1 cellular context compared by ENCODE assay signal in the genomic region with DNA sequence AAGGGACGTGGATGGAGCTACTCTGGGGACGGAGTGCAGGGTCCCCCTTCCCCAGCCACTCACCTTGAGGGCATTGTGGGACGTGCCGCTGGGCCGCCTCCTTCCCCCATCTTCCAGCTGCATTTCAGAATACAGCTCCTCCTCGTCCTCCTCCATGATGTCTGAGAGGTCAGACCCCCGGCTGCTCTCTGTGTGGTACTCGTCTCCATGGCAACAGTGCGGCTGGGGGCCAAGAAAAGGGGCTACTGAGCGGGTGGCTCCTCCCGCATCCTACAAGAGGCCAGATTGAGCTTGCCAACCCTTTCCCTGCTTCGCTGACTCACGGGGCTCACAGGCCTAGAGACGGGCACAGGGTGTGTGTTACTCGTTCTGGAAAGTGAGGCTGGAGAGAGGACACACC.
TF ChIP-seq lines count a peak whose summit lies in the region.

No MANE protein-coding gene starts in this region.

TF ChIP-seq in H1, 55 proteins besides CTCF, POLR2A, EP300 and RAD21 (continued from another document):
- no peak for TF ChIP-seq POLR2AphosphoS5 (IDR thresholded peaks at IDR 0.05; ENCODE audit: low read depth, low read length)
- TF ChIP-seq CREB1 (IDR thresholded peaks at IDR 0.05), result no peak
- no peak for TF ChIP-seq TEAD4 (IDR thresholded peaks at IDR 0.05; ENCODE audit: low read depth, low read length)
- TF ChIP-seq SP2 (IDR thresholded peaks at IDR 0.05; ENCODE audit: low read length), result no peak
- no peak for TF ChIP-seq CHD1 (IDR thresholded peaks at IDR 0.05; ENCODE audit: low read depth, low read length)
- TF ChIP-seq HDAC2 (IDR thresholded peaks at IDR 0.05; ENCODE audit: borderline replicate concordance in 1 of 2, low read depth in 2 of 2, low read length in 2 of 2), result no peak
- no peak for TF ChIP-seq EGR1 (IDR thresholded peaks at IDR 0.05; ENCODE audit: borderline replicate concordance, low read depth, low read length)
- TF ChIP-seq SUZ12 (IDR thresholded peaks at IDR 0.05; ENCODE audit: low read length), result no peak
- TF ChIP-seq FOSL1 (IDR thresholded peaks at IDR 0.05; ENCODE audit: insufficient read depth, low read depth, low read length), result no peak
- TF ChIP-seq SAP30 (IDR thresholded peaks at IDR 0.05; ENCODE audit: insufficient read depth, insufficient replicate concordance, low read length), result no peak
- no peak for TF ChIP-seq CTBP2 (IDR thresholded peaks at IDR 0.05; ENCODE audit: borderline replicate concordance, insufficient read depth, insufficient read length, low read length)
- no peak for TF ChIP-seq MAFK (IDR thresholded peaks at IDR 0.05; ENCODE audit: low read depth, low read length)
- TF ChIP-seq CEBPB (IDR thresholded peaks at IDR 0.05; ENCODE audit: low read depth, low read length), result no peak
- no peak for TF ChIP-seq SRF (IDR thresholded peaks at IDR 0.05; ENCODE audit: low read depth, low read length)
- no peak for TF ChIP-seq NRF1 (IDR thresholded peaks at IDR 0.05; ENCODE audit: low read depth, low read length)
- TF ChIP-seq, protein P1, sequence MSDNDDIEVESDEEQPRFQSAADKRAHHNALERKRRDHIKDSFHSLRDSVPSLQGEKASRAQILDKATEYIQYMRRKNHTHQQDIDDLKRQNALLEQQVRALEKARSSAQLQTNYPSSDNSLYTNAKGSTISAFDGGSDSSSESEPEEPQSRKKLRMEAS (IDR thresholded peaks at IDR 0.05), result no peak
- TF ChIP-seq RFX5 (IDR thresholded peaks at IDR 0.05; ENCODE audit: borderline replicate concordance, low read depth, low read length), result no peak
- TF ChIP-seq, protein P2, sequence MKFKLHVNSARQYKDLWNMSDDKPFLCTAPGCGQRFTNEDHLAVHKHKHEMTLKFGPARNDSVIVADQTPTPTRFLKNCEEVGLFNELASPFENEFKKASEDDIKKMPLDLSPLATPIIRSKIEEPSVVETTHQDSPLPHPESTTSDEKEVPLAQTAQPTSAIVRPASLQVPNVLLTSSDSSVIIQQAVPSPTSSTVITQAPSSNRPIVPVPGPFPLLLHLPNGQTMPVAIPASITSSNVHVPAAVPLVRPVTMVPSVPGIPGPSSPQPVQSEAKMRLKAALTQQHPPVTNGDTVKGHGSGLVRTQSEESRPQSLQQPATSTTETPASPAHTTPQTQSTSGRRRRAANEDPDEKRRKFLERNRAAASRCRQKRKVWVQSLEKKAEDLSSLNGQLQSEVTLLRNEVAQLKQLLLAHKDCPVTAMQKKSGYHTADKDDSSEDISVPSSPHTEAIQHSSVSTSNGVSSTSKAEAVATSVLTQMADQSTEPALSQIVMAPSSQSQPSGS (IDR thresholded peaks at IDR 0.05; ENCODE audit: low read length), result no peak
